Comparison of ENCODE assay signal across 6 cellular contexts in the genomic region with DNA sequence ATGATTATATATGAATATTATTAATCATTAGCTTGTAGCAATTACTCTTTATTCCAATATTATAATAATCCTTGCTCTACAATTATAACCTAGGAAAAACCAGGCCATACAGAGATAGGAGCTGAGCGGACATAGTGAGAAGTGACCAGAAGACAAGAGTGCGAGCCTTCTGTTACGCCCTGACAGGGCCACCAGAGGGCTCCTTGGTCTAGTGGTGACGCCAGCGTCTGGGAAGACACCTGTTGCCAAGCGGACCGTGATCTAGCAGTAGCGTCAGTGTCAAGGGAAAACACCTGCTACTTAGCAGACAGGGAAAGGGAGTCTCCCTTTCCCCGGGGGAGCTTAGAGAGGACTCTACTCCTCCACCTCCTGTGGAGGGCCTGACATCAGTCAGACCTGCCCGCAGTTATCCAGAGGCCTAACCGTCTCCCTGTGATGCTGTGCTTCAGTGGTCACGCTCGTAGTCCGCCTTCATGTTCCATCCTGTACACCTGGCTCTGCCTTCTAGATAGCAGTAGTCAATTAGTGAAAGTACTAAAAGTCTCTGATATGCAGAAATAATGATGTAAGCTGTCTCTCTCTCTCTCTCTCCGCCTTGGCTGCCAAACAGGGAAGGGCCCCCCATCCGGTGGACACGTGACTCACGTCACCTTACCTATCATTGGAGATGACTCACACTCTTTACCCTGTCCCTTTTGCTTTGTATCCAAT. TPM values are rescaled to one million over a fixed set of nuclear protein-coding genes. Genes with fewer than 3 reads are reported as not detected.
A peak's percentile ranks its signal among the peaks of the same experiment; 100 is the strongest.
DNase-seq lines count a peak whose midpoint lies in the region; FAIRE-seq and TF ChIP-seq lines count a peak whose summit lies in the region.
"Not testable (repeated sequence)": the region's sequence is repeated elsewhere in the genome, so short reads cannot be mapped to it uniquely, and the experiment has no call there.

No MANE protein-coding gene starts in this region.

- not testable (repeated sequence) for H3K9me3 ChIP-seq in ascending aorta

- peak; percentile 51 for FAIRE-seq in islet of Langerhans (lab: Jason Lieb, UNC)

- H3K4me1 ChIP-seq in ascending aorta = not testable (repeated sequence)

- DNase-seq in DMS53 (lab: John Stamatoyannopoulos, UW) (peak; percentile 93), NCI-H1417 treated with DMSO at 0.1 percent for 48 hours (lab: John Stamatoyannopoulos, UW) (peak; percentile 51), T-helper 2 cell (peak in 3 of 5 experiments; percentile 37 to 45 (median 40))
- DNase-seq in ascending aorta (ENCODE audit: low spot score in 2 of 2) = not testable (repeated sequence)
- peak; percentile 42 for DNase-seq in stimulated activated CD4-positive, alpha-beta T cell treated with anti-CD3 and anti-CD28 coated beads, Interleukin-4, amount 100 ng/mL, for 1 hour

- H3K4me3 ChIP-seq in ascending aorta = not testable (repeated sequence)

- peak in 2 of 3 experiments; percentile 9 to 11 for TF ChIP-seq CTCF in ascending aorta (IDR thresholded peaks at IDR 0.05)

- H3K27me3 ChIP-seq in ascending aorta = not testable (repeated sequence)

- intact Hi-C loops in ascending aorta (cut with DNase I) = not testable (repeated sequence)

- H3K27ac ChIP-seq in ascending aorta = not testable (repeated sequence)

- not testable (repeated sequence) for H3K36me3 ChIP-seq in ascending aorta

RNA-seq across cellular contexts. Expression of a gene that starts 2.2 kb away (rescaled TPM):
- total RNA-seq in ascending aorta = not detected

RNA-seq across cellular contexts. Expression of a gene that starts 8.5 kb away (rescaled TPM):
- not detected for total RNA-seq in ascending aorta

RNA-seq across cellular contexts. Expression of a gene that starts 18.2 kb away (rescaled TPM):
- 130 TPM for total RNA-seq in ascending aorta

RNA-seq across cellular contexts. Expression of a gene that starts 23.8 kb away (rescaled TPM):
- 28.5 TPM for total RNA-seq in ascending aorta

RNA-seq across cellular contexts. Expression of a gene that starts 24.6 kb away (rescaled TPM):
- total RNA-seq in ascending aorta = 10.9 TPM
